In genomic region chr18:36337679-36338419, GRCh38 we compare ENCODE assay signal across 16 cellular contexts. TPM values are rescaled to one million over a fixed set of nuclear protein-coding genes. Genes with fewer than 3 reads are reported as not detected.
DNase-seq lines count a peak whose midpoint lies in the region; ATAC-seq and TF ChIP-seq lines count a peak whose summit lies in the region.
"Had no signal": no experiment of that assay in that cellular context is flagged by ENCODE, and none has a peak within 500 bp of the region (broad histone marks: within the 10 kb centered on the region; RNA-seq: fewer than 3 reads in every experiment).

No MANE protein-coding gene starts in this region.

- H2AK5ac ChIP-seq in H9 (ENCODE audit: insufficient read length, low read length), result no peak overlapping the region

- H3K9me3 ChIP-seq in H9 (ENCODE audit: control insufficient read depth, low read depth, low read length), result no peaks in the 10 kb centered on the region
- no peaks in the 10 kb centered on the region for H3K9me3 ChIP-seq in right lobe of liver

- H3K27me3 ChIP-seq in H9 (ENCODE audit: insufficient read depth, low read length) (no peaks in the 10 kb centered on the region), right lobe of liver (no peaks in the 10 kb centered on the region)

- H3K4me3 Mint-ChIP-seq in H9 (no peak overlapping the region), chondrocyte (ENCODE audit: unreplicated experiment) (no peak overlapping the region), immature natural killer cell (no peak overlapping the region)

- no peaks in the 10 kb centered on the region for H4K20me1 ChIP-seq in H9 (ENCODE audit: control insufficient read depth, insufficient read depth, insufficient read length)

- WGBS in H9 (ENCODE audit: extremely low coverage, insufficient read length, low lambda C conversion rate), result no CpG with 5 or more reads among the region's 5 CpGs
- whole genome bisulfite sequencing in right lobe of liver (ENCODE audit: insufficient coverage, low coverage, low lambda C conversion rate, missing lambda C conversion rate), result 65% methylated on average over 5 of the region's 5 CpGs

- H3K79me1 ChIP-seq in H9 (ENCODE audit: insufficient read depth, low read depth, low read length, poor library complexity, severe bottlenecking), result no peaks in the 10 kb centered on the region

- no peak overlapping the region for H3K4me2 ChIP-seq in H9 (ENCODE audit: insufficient read depth, insufficient read length, low read length)

- H3K18ac ChIP-seq in H9 (ENCODE audit: insufficient read length, low read depth, low read length), result no peak overlapping the region

- H3K27ac ChIP-seq in H9 (ENCODE audit: insufficient read length, low read depth, low read length) (no peak overlapping the region), right lobe of liver (no peak overlapping the region)

- H3K23me2 ChIP-seq in H9 (ENCODE audit: insufficient read length, low read depth, low read length, poor library complexity, severe bottlenecking), result no peaks in the 10 kb centered on the region

- no peak overlapping the region for H2BK12ac ChIP-seq in H9 (ENCODE audit: insufficient read length, low read depth, low read length)

- H3T11ph ChIP-seq in H9 (ENCODE audit: low read length), result no peak overlapping the region

- no peak overlapping the region for H4K8ac ChIP-seq in H9 (replicated peaks; ENCODE audit: insufficient read length, low read depth, low read length)

- no peak overlapping the region for H2BK20ac ChIP-seq in H9 (ENCODE audit: low read depth, low read length, poor library complexity, severe bottlenecking)

- H4K5ac ChIP-seq in H9 (ENCODE audit: insufficient read length, low read depth, low read length), result no peak overlapping the region

- no peak overlapping the region for H2BK15ac ChIP-seq in H9 (ENCODE audit: low read depth, low read length)

- no peaks in the 10 kb centered on the region for H3K79me2 ChIP-seq in H9 (ENCODE audit: insufficient read depth, low read length)

- no peak overlapping the region for H2AFZ ChIP-seq in H9 (ENCODE audit: low read length)

- no peak overlapping the region for H3K23ac ChIP-seq in H9 (ENCODE audit: insufficient read length, low read depth, low read length)

- intact Hi-C loops in right lobe of liver (cut with DNase I), result loop anchor here in 1 of 2 donors (10.0 kb wide), 1 partner anchor 57 kb away; no protein-coding TSS in a partner anchor

- H2BK120ac ChIP-seq in H9 (ENCODE audit: low read depth, low read length, poor library complexity, severe bottlenecking), result no peak overlapping the region

- H3K27me3 Mint-ChIP-seq in H9 (ENCODE audit: low read depth), result no peaks in the 10 kb centered on the region; the same call in 1 of the 2 replicates
- H3K27me3 Mint-ChIP-seq in chondrocyte (ENCODE audit: low read depth), result no peaks in the 10 kb centered on the region
- H3K27me3 Mint-ChIP-seq in immature natural killer cell (ENCODE audit: low read depth in 3 of 3), result peaks cover 3 to 6% (median 3%) of the 10 kb centered on the region in 3 donors

- no peaks in the 10 kb centered on the region for H3K36me3 ChIP-seq in right lobe of liver

- TF ChIP-seq CTCF in H9 (conservative IDR thresholded peaks at IDR 0.05), result no peak
- no peak for TF ChIP-seq CTCF in chondrocyte (IDR thresholded peaks at IDR 0.05)
- TF ChIP-seq CTCF in right lobe of liver (IDR thresholded peaks at IDR 0.05), result no peak

- H3K4me1 ChIP-seq in H9 (ENCODE audit: insufficient read depth, low read length), result no peaks in the 10 kb centered on the region
- H3K4me1 ChIP-seq in right lobe of liver, result no peaks in the 10 kb centered on the region

- H3K36me3 Mint-ChIP-seq in H9 (ENCODE audit: insufficient read depth in 1 of 3, low read depth in 3 of 3) (peaks cover 2 to 17% (median 9%) of the 10 kb centered on the region in 3 experiments; a peak in 5 of 7 replicates), chondrocyte (ENCODE audit: low read depth) (peaks cover 3% of the 10 kb centered on the region), immature natural killer cell (no peaks in the 10 kb centered on the region)

- H3K4me1 Mint-ChIP-seq in H9, result peaks cover 10 to 16% of the 10 kb centered on the region in 2 experiments
- peaks cover 11% of the 10 kb centered on the region for H3K4me1 Mint-ChIP-seq in chondrocyte (ENCODE audit: low read depth)
- no peaks in the 10 kb centered on the region for H3K4me1 Mint-ChIP-seq in immature natural killer cell

- H3K9ac ChIP-seq in H9 (ENCODE audit: extremely low read depth, insufficient read length, low read length), result no peak overlapping the region

- H3K9me3 Mint-ChIP-seq in H9 (peaks cover 12 to 19% of the 10 kb centered on the region in 2 experiments), chondrocyte (ENCODE audit: low read depth) (peaks cover 15% of the 10 kb centered on the region), immature natural killer cell (peaks cover 0 to 6% (median 0%) of the 10 kb centered on the region in 6 donors)

- ATAC-seq in GM18508 (IDR thresholded peaks at IDR 0.05; ENCODE audit: insufficient read depth, unreplicated experiment) (peak; percentile 72), right lobe of liver (peak; percentile 38 to 54 (median 40)), GM21367 (IDR thresholded peaks at IDR 0.05; ENCODE audit: unreplicated experiment) (no peak)

- no peak overlapping the region for H2BK5ac ChIP-seq in H9 (ENCODE audit: insufficient read length, low read length)

- DNase-seq in H9 (peak; percentile 12), chondrocyte (ENCODE audit: low spot score) (no peak), right lobe of liver (no peak), NCI-H2171 (lab: John Stamatoyannopoulos, UW) (no peak), immature natural killer cell (no peak), COLO829 (ENCODE audit: low spot score) (no peak)
- DNase-seq: activated CD4-positive, alpha-beta T cell treated with anti-CD3 and anti-CD28 coated beads for 1 hour; activated effector memory CD4-positive, alpha-beta T cell treated with anti-CD3 and anti-CD28 coated beads, Interleukin-2, amount 50 U/mL, for 16 hours; anterior cingulate cortex; cortex of kidney; NCI-H446; occipital lobe; stimulated activated CD4-positive, alpha-beta T cell treated with anti-CD3 and anti-CD28 coated beads, Interleukin-4, amount 100 ng/mL, for 4 hours; T-helper 9 cell had no signal

- TF ChIP-seq POLR2A in right lobe of liver (IDR thresholded peaks at IDR 0.05), result no peak

- no peak overlapping the region for H3K14ac ChIP-seq in H9 (ENCODE audit: insufficient read depth, low read length)

- no peak overlapping the region for H3K4ac ChIP-seq in H9 (ENCODE audit: low read depth, low read length)

- no peak overlapping the region for H3K4me3 ChIP-seq in right lobe of liver

- no peak overlapping the region for H3K56ac ChIP-seq in H9 (ENCODE audit: insufficient read length, low read depth, low read length)

- H3K27ac Mint-ChIP-seq in H9 (peak overlapping the region in 1 of 3 experiments; percentile 46; a peak in 1 of 7 replicates), chondrocyte (ENCODE audit: unreplicated experiment) (peak overlapping the region; percentile 3), immature natural killer cell (no peak overlapping the region)

- no peak overlapping the region for H4K91ac ChIP-seq in H9 (ENCODE audit: insufficient read length, low read depth, low read length)

RNA-seq across cellular contexts. Expression of gene FHOD3, which starts 40.3 kb away (rescaled TPM):
- 7.0 and 8.0 TPM in 2 replicates for total RNA-seq in H9 (2021)
- 8.2 to 9.9 TPM (median 8.9 TPM) in 3 replicates for total RNA-seq in chondrocyte
- total RNA-seq in right lobe of liver, result 1 to 10 TPM in 1 of 6 experiments, under 1 TPM in 5; 0.44 to 1.2 (median 0.62) TPM
- polyA plus RNA-seq in immature natural killer cell, result not detected
